9 cellular contexts compared by ENCODE assay signal in the genomic region with DNA sequence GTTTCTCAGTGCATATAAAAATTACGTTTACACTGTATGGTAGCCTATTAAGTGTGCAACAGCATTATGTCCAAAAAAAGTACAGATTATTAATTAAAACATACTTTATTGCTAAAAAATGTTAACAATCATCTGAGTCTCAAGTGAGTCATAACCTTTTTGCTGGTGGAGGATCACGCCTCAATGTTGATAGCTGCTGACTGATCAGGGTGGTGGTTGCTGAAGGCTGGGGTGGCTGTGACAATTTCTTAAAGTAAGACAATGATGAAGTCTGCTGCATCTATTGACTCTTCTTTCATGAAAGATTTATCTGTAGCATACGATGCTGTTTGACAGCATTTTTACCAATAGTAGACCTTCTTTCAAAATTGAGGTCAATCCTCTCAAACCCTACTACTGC.
"Had no signal": no experiment of that assay in that cellular context is flagged by ENCODE, and none has a peak within 500 bp of the region (broad histone marks: within the 10 kb centered on the region; RNA-seq: fewer than 3 reads in every experiment).

No MANE protein-coding gene starts in this region.

- H2AFZ ChIP-seq: GM23248 had no signal

- H3K4me3 ChIP-seq: GM23248 had no signal

- H3K27ac ChIP-seq: GM23248, KMS-11 had no signal

- ATAC-seq: HCT116 had no signal

- DNase-seq: GM23248, GOT3, H9, Karpas-422, KBM-7 had no signal

- H3K4me2 ChIP-seq: KMS-11 had no signal

- H3K9ac ChIP-seq: GM23248, KMS-11 had no signal

- H3K36me3 Mint-ChIP-seq: IgD-negative memory B cell had no signal

- H3K27ac Mint-ChIP-seq: H9 had no signal

- H3K9me3 Mint-ChIP-seq: H9, IgD-negative memory B cell had no signal

- H3K4me3 Mint-ChIP-seq: H9, IgD-negative memory B cell had no signal

- FAIRE-seq: HTR-8/SVneo had no signal

- H3K27me3 Mint-ChIP-seq: IgD-negative memory B cell had no signal
